16 cellular contexts compared by ENCODE assay signal in the genomic region with DNA sequence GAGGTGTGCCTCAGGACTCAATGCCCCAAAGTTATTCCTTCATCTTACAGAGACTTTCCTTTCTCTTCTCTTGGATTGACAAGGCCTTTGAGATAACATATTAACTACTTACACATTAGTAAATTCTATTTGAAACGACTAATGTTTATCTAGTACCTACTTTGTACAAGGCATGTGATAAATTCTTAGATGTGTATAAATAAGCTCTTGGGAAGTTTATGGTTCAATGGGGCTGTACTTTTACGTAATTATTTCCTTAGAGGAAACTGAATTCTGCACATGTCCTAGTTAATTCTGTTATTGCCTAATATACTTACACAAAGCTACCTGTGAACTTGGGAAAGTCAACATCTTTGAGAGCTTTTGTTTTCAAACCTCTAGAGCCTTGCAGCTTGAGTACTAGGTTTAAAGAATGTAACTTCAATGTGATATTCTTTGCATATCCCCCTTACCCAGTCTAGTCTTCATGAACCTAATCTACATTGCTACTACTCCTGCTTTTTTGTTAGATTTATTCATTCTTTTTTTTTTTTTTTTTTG.
"Had no signal": no experiment of that assay in that cellular context is flagged by ENCODE, and none has a peak within 500 bp of the region (broad histone marks: within the 10 kb centered on the region; RNA-seq: fewer than 3 reads in every experiment).

No MANE protein-coding gene starts in this region.

- H3K36me3 ChIP-seq: cardiac muscle cell, gastrocnemius medialis, thoracic aorta, upper lobe of left lung had no signal

- DNase-seq: activated CD4-positive, alpha-beta T cell treated with anti-CD3 and anti-CD28 coated beads, Interleukin-2, amount 50 U/mL, for 1 hour; activated CD8-positive, alpha-beta memory T cell treated with anti-CD3 and anti-CD28 coated beads, Interleukin-2, amount 50 U/mL, for 4 hours; activated gamma-delta T cell; activated T-cell treated with anti-CD3 and anti-CD28 coated beads, Interleukin-2, amount 50 U/mL, for 4 hours; dorsolateral prefrontal cortex; erythroblast; gastrocnemius medialis; left colon; stimulated activated naive B cell treated with anti-CD40 and anti-IgM and Interleukin-4, amounts not matched to agents 10 μg/mL and 1 μg/mL and 100 μg/mL, for 72 hours; T-helper 1 cell; T-helper 9 cell; upper lobe of left lung had no signal

- H3K27me3 Mint-ChIP-seq: activated naive CD4-positive, alpha-beta T cell treated with anti-CD3 and anti-CD28 coated beads, Interleukin-2, amount 50 U/mL, for 24 hours; stimulated activated naive B cell treated with anti-CD40 and anti-IgM and Interleukin-4, amounts not matched to agents 10 μg/mL and 1 μg/mL and 100 μg/mL, for 72 hours had no signal

- H3K36me3 Mint-ChIP-seq: activated naive CD4-positive, alpha-beta T cell treated with anti-CD3 and anti-CD28 coated beads, Interleukin-2, amount 50 U/mL, for 24 hours; stimulated activated naive B cell treated with anti-CD40 and anti-IgM and Interleukin-4, amounts not matched to agents 10 μg/mL and 1 μg/mL and 100 μg/mL, for 72 hours had no signal

- H3K4me3 Mint-ChIP-seq: activated naive CD4-positive, alpha-beta T cell treated with anti-CD3 and anti-CD28 coated beads, Interleukin-2, amount 50 U/mL, for 24 hours; activated T-cell treated with anti-CD3 and anti-CD28 coated beads, Interleukin-2, amount 50 U/mL, for 4 hours; stimulated activated naive B cell treated with anti-CD40 and anti-IgM and Interleukin-4, amounts not matched to agents 10 μg/mL and 1 μg/mL and 100 μg/mL, for 72 hours had no signal

- H3K27me3 ChIP-seq: cardiac muscle cell, dorsolateral prefrontal cortex, gastrocnemius medialis, upper lobe of left lung had no signal

- H3K9me3 Mint-ChIP-seq: activated naive CD4-positive, alpha-beta T cell treated with anti-CD3 and anti-CD28 coated beads, Interleukin-2, amount 50 U/mL, for 24 hours; activated T-cell treated with anti-CD3 and anti-CD28 coated beads, Interleukin-2, amount 50 U/mL, for 4 hours; stimulated activated naive B cell treated with anti-CD40 and anti-IgM and Interleukin-4, amounts not matched to agents 10 μg/mL and 1 μg/mL and 100 μg/mL, for 72 hours had no signal

- H3K4me3 ChIP-seq: cardiac muscle cell, dorsolateral prefrontal cortex, gastrocnemius medialis, thoracic aorta, upper lobe of left lung had no signal

- H3K4me1 ChIP-seq: gastrocnemius medialis, upper lobe of left lung had no signal

- H3K4me1 Mint-ChIP-seq: activated naive CD4-positive, alpha-beta T cell treated with anti-CD3 and anti-CD28 coated beads, Interleukin-2, amount 50 U/mL, for 24 hours; stimulated activated naive B cell treated with anti-CD40 and anti-IgM and Interleukin-4, amounts not matched to agents 10 μg/mL and 1 μg/mL and 100 μg/mL, for 72 hours had no signal

- H3K27ac ChIP-seq: cardiac muscle cell, dorsolateral prefrontal cortex, gastrocnemius medialis, thoracic aorta had no signal

- H3K9me3 ChIP-seq: gastrocnemius medialis, thoracic aorta, upper lobe of left lung had no signal

- H3K27ac Mint-ChIP-seq: activated naive CD4-positive, alpha-beta T cell treated with anti-CD3 and anti-CD28 coated beads, Interleukin-2, amount 50 U/mL, for 24 hours; stimulated activated naive B cell treated with anti-CD40 and anti-IgM and Interleukin-4, amounts not matched to agents 10 μg/mL and 1 μg/mL and 100 μg/mL, for 72 hours had no signal

- ATAC-seq: activated CD4-positive, CD25-positive, alpha-beta regulatory T cell treated with anti-CD3 and anti-CD28 coated beads, Interleukin-2, amount 50 U/mL, for 24 hours; activated T-cell treated with anti-CD3 and anti-CD28 coated beads, Interleukin-2, amount 50 U/mL, for 4 hours; gastrocnemius medialis; left colon; stimulated activated naive B cell treated with anti-CD40 and anti-IgM and Interleukin-4, amounts not matched to agents 10 μg/mL and 1 μg/mL and 100 μg/mL, for 72 hours had no signal
